1 cellular context compared by ENCODE assay signal in the genomic region with DNA sequence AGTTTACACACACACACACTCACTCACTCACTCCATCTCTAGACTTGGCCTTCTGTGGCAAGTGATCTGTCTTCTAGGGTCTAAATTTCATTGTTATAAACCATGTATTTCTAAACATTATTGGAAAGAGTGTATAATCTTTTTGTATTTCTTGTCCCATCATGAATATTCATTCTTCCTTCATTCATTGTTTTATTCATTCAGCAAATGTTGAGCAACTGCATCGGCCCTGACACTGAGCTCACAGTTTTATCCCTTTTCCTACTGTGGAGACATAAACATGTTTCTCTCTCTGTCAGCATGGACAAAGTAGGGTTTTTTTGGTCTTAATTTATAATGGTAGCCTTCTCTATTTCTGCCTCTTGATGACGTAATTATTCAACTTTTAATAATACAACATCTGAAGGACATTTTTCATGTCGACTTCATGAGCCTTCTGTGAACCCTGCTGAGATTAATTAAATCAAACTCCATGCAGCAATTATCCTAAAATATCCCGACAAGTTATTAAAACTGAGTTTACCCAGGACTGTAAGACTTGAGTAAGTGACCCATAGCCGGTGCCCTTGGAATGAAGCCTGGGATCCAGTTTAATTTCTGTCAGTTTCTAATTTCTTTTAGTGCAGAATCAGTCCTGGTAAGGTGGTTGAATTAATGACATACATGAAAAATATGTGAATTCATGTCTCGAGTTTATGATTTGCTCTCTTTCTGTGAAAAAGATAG.
TF ChIP-seq lines count a peak whose summit lies in the region.

No MANE protein-coding gene starts in this region.

TF ChIP-seq in SK-N-SH, 30 proteins besides CTCF, POLR2A, EP300 and RAD21 (continued from another document):
- TF ChIP-seq NRF1 (IDR thresholded peaks at IDR 0.05; ENCODE audit: low read depth, low read length) (no peak), TCF12 (IDR thresholded peaks at IDR 0.05) (no peak), FOXJ3 (CRISPR knock-in tag; IDR thresholded peaks at IDR 0.05) (no peak), FOSL2 (IDR thresholded peaks at IDR 0.05; ENCODE audit: borderline replicate concordance, low read depth) (no peak)
